Comparison of ENCODE assay signal across 16 cellular contexts in the genomic region with DNA sequence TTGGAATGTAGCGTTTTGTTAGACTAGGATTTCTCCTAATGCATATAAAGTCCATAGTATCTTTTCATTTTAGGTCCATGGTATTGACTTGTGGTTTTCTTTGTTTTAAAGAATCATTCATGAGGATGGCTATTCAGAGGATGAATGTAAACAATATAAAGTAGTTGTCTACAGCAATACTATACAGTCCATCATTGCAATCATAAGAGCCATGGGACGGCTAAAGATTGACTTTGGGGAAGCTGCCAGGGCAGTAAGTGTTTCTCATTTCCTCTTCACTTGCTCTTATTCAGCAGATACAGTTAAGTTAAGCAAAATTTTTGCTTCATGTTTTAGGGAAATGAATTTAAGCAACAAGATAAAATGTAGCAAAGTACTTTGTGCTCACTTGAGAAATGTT. TPM values are rescaled to one million over a fixed set of nuclear protein-coding genes. Genes with fewer than 3 reads are reported as not detected.
DNase-seq lines count a peak whose midpoint lies in the region; ATAC-seq and TF ChIP-seq lines count a peak whose summit lies in the region.
"Had no signal": no experiment of that assay in that cellular context is flagged by ENCODE, and none has a peak within 500 bp of the region (broad histone marks: within the 10 kb centered on the region; RNA-seq: fewer than 3 reads in every experiment).

No MANE protein-coding gene starts in this region.

- H3K4ac ChIP-seq in IMR-90 (ENCODE audit: low read depth, low read length), result no peak overlapping the region

- CTCF ChIA-PET in IMR-90 (lab: Yijun Ruan, JAX) (interaction anchor here (0.8 to 0.9 kb wide), 2 partner anchors 13 to 41 kb away, joined by 3 read pairs; no protein-coding TSS in a partner anchor), PC-3 (lab: Charles Lee) (no interaction called here)

- no peak overlapping the region for H2BK120ac ChIP-seq in IMR-90 (ENCODE audit: low read depth, low read length)

- H3K18ac ChIP-seq in IMR-90 (ENCODE audit: low read depth, low read length), result no peak overlapping the region

- in situ Hi-C loops in IMR-90 (cut with MboI; ENCODE audit: low sequenced_read_pairs), result no loop called here

- no peaks in the 10 kb centered on the region for H3K9me3 ChIP-seq in IMR-90 (ENCODE audit: control insufficient read depth, insufficient read depth, low read length)
- H3K9me3 ChIP-seq in PC-3 (ENCODE audit: low read length), result no peaks in the 10 kb centered on the region
- H3K9me3 ChIP-seq: ovary, transverse colon had no signal

- no peak overlapping the region for H2AK9ac ChIP-seq in IMR-90 (replicated peaks; ENCODE audit: low read depth, low read length, poor library complexity)

- no peaks in the 10 kb centered on the region for H3F3A ChIP-seq in PC-3 (ENCODE audit: low read length, unreplicated experiment)

- no peak overlapping the region for H2BK20ac ChIP-seq in IMR-90 (ENCODE audit: low read depth, low read length)

- H3K4me3 ChIP-seq in IMR-90 (ENCODE audit: insufficient read depth, low read depth, low read length) (no peak overlapping the region), PC-3 (ENCODE audit: low read length) (no peak overlapping the region)
- H3K4me3 ChIP-seq: ovary, transverse colon had no signal

- intact Hi-C loops in IMR-90 (cut with micrococcal nuclease), result no loop called here
- intact Hi-C loops in PC-3 (cut with micrococcal nuclease), result no loop called here
- intact Hi-C loops in left colon (cut with DNase I, micrococcal nuclease), result no loop called here
- intact Hi-C loops in sciatic nerve (cut with DNase I), result loop anchor here (1.0 kb wide), 1 partner anchor 8 kb away; no protein-coding TSS in a partner anchor

- no peak overlapping the region for H3K56ac ChIP-seq in IMR-90 (ENCODE audit: extremely low read depth, insufficient read depth, low read length)

- peaks cover 34 to 75% of the 10 kb centered on the region in 2 experiments for H3K79me1 ChIP-seq in IMR-90 (ENCODE audit: low read depth in 1 of 2, low read length in 2 of 2)

- no peak for TF ChIP-seq POLR2A in IMR-90 (IDR thresholded peaks at IDR 0.05; ENCODE audit: low read depth, low read length)

- no CpG with 5 or more reads among the region's 2 CpGs for WGBS in IMR-90 (ENCODE audit: extremely low coverage in 2 of 2, insufficient read length in 1 of 2), 2 experiments

- H2BK5ac ChIP-seq in IMR-90 (ENCODE audit: low read depth, low read length, poor library complexity, severe bottlenecking), result no peak overlapping the region

- dilution Hi-C loops in IMR-90 (cut with HindIII; ENCODE audit: low sequenced_read_pairs, unreplicated experiment), result no loop called here

- no peak overlapping the region for H4K5ac ChIP-seq in IMR-90 (ENCODE audit: low read depth, low read length)

- no peak overlapping the region for H3K14ac ChIP-seq in IMR-90 (replicated peaks; ENCODE audit: low read depth, low read length)

- H3K9ac ChIP-seq in IMR-90 (ENCODE audit: low read depth, low read length) (no peak overlapping the region), PC-3 (ENCODE audit: low read length) (no peak overlapping the region)

- BruUV-seq in IMR-90 (replicated peaks; lab: Mats Ljungman, UMichigan) (no TSS peak), PC-3 (replicated peaks; lab: Mats Ljungman, UMichigan) (no TSS peak)

- DNase-seq in AML-193 (lab: John Stamatoyannopoulos, UW) (peak; percentile 62 to 69), IMR-90 (peak; percentile 65), PC-3 (no peak), left colon (no peak), sciatic nerve (ENCODE audit: low spot score) (no peak), NCI-H774 (lab: John Stamatoyannopoulos, UW) (no peak), NCI-H82 treated with DMSO at 0.1 percent for 48 hours (lab: John Stamatoyannopoulos, UW; ENCODE audit: unreplicated experiment) (no peak), RKO (ENCODE audit: low spot score) (no peak)
- DNase-seq: NCI-H1105, OCI-M1, ovary, small intestine, transverse colon had no signal

- TF ChIP-seq RAD21 in IMR-90 (IDR thresholded peaks at IDR 0.05; ENCODE audit: low read length), result no peak

- H3K4me2 ChIP-seq in IMR-90 (ENCODE audit: low read depth, low read length) (no peak overlapping the region), PC-3 (ENCODE audit: low read length) (no peak overlapping the region)

- H2AFZ ChIP-seq in IMR-90 (replicated peaks; ENCODE audit: low read length, poor library complexity), result no peak overlapping the region
- H2AFZ ChIP-seq in PC-3 (ENCODE audit: low read length), result no peak overlapping the region

- H4K8ac ChIP-seq in IMR-90 (ENCODE audit: low read depth in 2 of 2, low read length in 2 of 2), result no peak overlapping the region

- H3K27me3 ChIP-seq in IMR-90 (ENCODE audit: control insufficient read depth, insufficient read depth, low read length) (no peaks in the 10 kb centered on the region), PC-3 (ENCODE audit: low read length) (no peaks in the 10 kb centered on the region)
- H3K27me3 ChIP-seq: ovary, transverse colon had no signal

- no peak overlapping the region for H2AK5ac ChIP-seq in IMR-90 (ENCODE audit: low read depth, low read length)

- ATAC-seq in IMR-90 (ENCODE audit: low read depth) (peak; percentile 69), PC-3 (peak; percentile 69), left colon (peak; percentile 68), sciatic nerve (no peak)
- ATAC-seq: stimulated activated memory B cell treated with anti-CD40 and anti-IgM and Interleukin-4, amounts not matched to agents 10 μg/mL and 1 μg/mL and 100 μg/mL, for 72 hours had no signal

- H2BK15ac ChIP-seq in IMR-90 (ENCODE audit: low read depth, low read length), result no peak overlapping the region

- peaks cover 6% of the 10 kb centered on the region; the same call in 1 of the 2 replicates for H3K36me3 ChIP-seq in IMR-90 (ENCODE audit: control insufficient read depth, insufficient read depth, low read length)
- H3K36me3 ChIP-seq in PC-3 (ENCODE audit: low read depth, low read length), result no peaks in the 10 kb centered on the region
- H3K36me3 ChIP-seq: ovary had no signal

- no peak overlapping the region for H3K23ac ChIP-seq in IMR-90 (ENCODE audit: low read depth, low read length)

- H4K20me1 ChIP-seq in IMR-90 (ENCODE audit: insufficient read depth, low read length), result peaks cover 61% of the 10 kb centered on the region
- peaks cover 7% of the 10 kb centered on the region; the same call in 1 of the 2 replicates for H4K20me1 ChIP-seq in PC-3 (ENCODE audit: low read length)

- H3K79me2 ChIP-seq in PC-3 (ENCODE audit: low read length), result peaks cover 43% of the 10 kb centered on the region

- H3K9me1 ChIP-seq in IMR-90 (ENCODE audit: insufficient read depth, low read length), result peaks cover 9% of the 10 kb centered on the region

- TF ChIP-seq CTCF in IMR-90 (conservative IDR thresholded peaks at IDR 0.05; ENCODE audit: low read depth, low read length) (no peak), PC-3 (conservative IDR thresholded peaks at IDR 0.05; ENCODE audit: low read depth, low read length) (no peak)

- POLR2A ChIA-PET in IMR-90 (lab: Charles Lee; ENCODE audit: unreplicated experiment), result no interaction called here
- POLR2A ChIA-PET in PC-3 (lab: Charles Lee; ENCODE audit: unreplicated experiment), result no interaction called here

- H3K4me1 ChIP-seq in IMR-90 (ENCODE audit: control insufficient read depth, insufficient read depth, low read length) (peaks cover 9% of the 10 kb centered on the region; the same call in 1 of the 2 replicates), PC-3 (ENCODE audit: insufficient read depth, low read length) (peaks cover 23% of the 10 kb centered on the region)

- H4K91ac ChIP-seq in IMR-90 (ENCODE audit: insufficient read depth, low read depth, low read length), result no peak overlapping the region

- H3K27ac ChIP-seq in IMR-90 (ENCODE audit: insufficient read depth, low read length) (no peak overlapping the region), PC-3 (ENCODE audit: low read length) (no peak overlapping the region)
- H3K27ac ChIP-seq: ovary, transverse colon had no signal

- H3K9me2 ChIP-seq in PC-3 (replicated peaks; ENCODE audit: low read length), result no peaks in the 10 kb centered on the region

TF ChIP-seq in IMR-90, 13 proteins besides CTCF, POLR2A, EP300 and RAD21 (continues in another document):
- TF ChIP-seq MAFK (IDR thresholded peaks at IDR 0.05; ENCODE audit: low read depth, low read length) (no peak), CHD1 (IDR thresholded peaks at IDR 0.05; ENCODE audit: low read depth, low read length) (no peak), MXI1 (IDR thresholded peaks at IDR 0.05; ENCODE audit: borderline replicate concordance, low read depth, low read length) (no peak)

RNA-seq across cellular contexts. Expression of a gene that starts 25.4 kb away (rescaled TPM):
- total RNA-seq in IMR-90 (2012; rRNA removed) (14.9 and 25.0 TPM in 2 replicates), PC-3 (2014; rRNA removed) (6.7 and 6.8 TPM in 2 replicates), left colon (1 to 10 TPM; 7.0 to 7.7 TPM), sciatic nerve (7.0 TPM)
- polyA plus RNA-seq in IMR-90 (2012; rRNA removed), result 4.8 and 5.9 TPM in 2 replicates
- 0.90 and 0.98 TPM in 2 replicates for polyA plus RNA-seq in IMR-90 (2012; cell fraction: cytosol; rRNA removed)
- 0.58 and 3.0 TPM in 2 replicates for polyA plus RNA-seq in IMR-90 (2012; cell fraction: nucleus; rRNA removed; ENCODE audit: low replicate concordance)

RNA-seq across cellular contexts. Expression of a gene that starts 34.1 kb away (rescaled TPM):
- under 0.01 TPM in 1 of 2 replicates, not detected in the other for total RNA-seq in IMR-90 (2012; rRNA removed)
- not detected in 2 replicates for polyA plus RNA-seq in IMR-90 (2012; rRNA removed)
- polyA plus RNA-seq in IMR-90 (2012; cell fraction: cytosol; rRNA removed), result not detected in 2 replicates
- 0.09 TPM in 1 of 2 replicates, not detected in the other for polyA plus RNA-seq in IMR-90 (2012; cell fraction: nucleus; rRNA removed; ENCODE audit: low replicate concordance)
- total RNA-seq in PC-3 (2014; rRNA removed), result 0.07 and 1.3 TPM in 2 replicates
- under 1 TPM in 1 of 2 donors, not detected in 1; 0.36 TPM for total RNA-seq in left colon
- not detected for total RNA-seq in sciatic nerve
- total RNA-seq: ovary, transverse colon had no signal
- polyA plus RNA-seq: IgD-negative memory B cell had no signal

RNA-seq across cellular contexts. Expression of a gene that starts 45.6 kb away (rescaled TPM):
- total RNA-seq in IMR-90 (2012; rRNA removed) (0.28 and 0.36 TPM in 2 replicates), PC-3 (2014; rRNA removed) (0.29 and 0.69 TPM in 2 replicates), left colon (under 1 TPM in 1 of 2 donors, not detected in 1; 0.73 TPM), sciatic nerve (not detected)
- 0.17 and 0.26 TPM in 2 replicates for polyA plus RNA-seq in IMR-90 (2012; rRNA removed)
- 0.07 TPM in 1 of 2 replicates, not detected in the other for polyA plus RNA-seq in IMR-90 (2012; cell fraction: cytosol; rRNA removed)
- 0.10 TPM in 1 of 2 replicates, not detected in the other for polyA plus RNA-seq in IMR-90 (2012; cell fraction: nucleus; rRNA removed; ENCODE audit: low replicate concordance)
- total RNA-seq: mononuclear cell, ovary, transverse colon had no signal
- polyA plus RNA-seq: IgD-negative memory B cell, ovary had no signal

RNA-seq across cellular contexts. Expression of a gene that starts 45.9 kb away (rescaled TPM):
- total RNA-seq in IMR-90 (2012; rRNA removed), result 50.3 and 61.5 TPM in 2 replicates
- 103 and 116 TPM in 2 replicates for polyA plus RNA-seq in IMR-90 (2012; rRNA removed)
- polyA plus RNA-seq in IMR-90 (2012; cell fraction: cytosol; rRNA removed), result 64.5 and 81.2 TPM in 2 replicates
- polyA plus RNA-seq in IMR-90 (2012; cell fraction: nucleus; rRNA removed; ENCODE audit: low replicate concordance), result 569 and 1,268 TPM in 2 replicates
- 75.3 and 128 TPM in 2 replicates for total RNA-seq in PC-3 (2014; rRNA removed)
- 10 to 100 TPM; 31.9 to 38.9 TPM for total RNA-seq in left colon
- 49.5 TPM for total RNA-seq in sciatic nerve

Comparison
In these comparisons a context has a peak if more than half of its experiments do, and no peak if none do; other contexts are left out.
1. DNase-seq: peak in AML-193 (2 of 2) and IMR-90 (single experiment); none in PC-3 (single experiment), left colon (0 of 2), sciatic nerve (single experiment), NCI-H774 (single experiment), NCI-H82 treated with DMSO at 0.1 percent for 48 hours (single experiment) and RKO (single experiment).